ENCODE assay signal across 1 cellular context in genomic region chr19:19320362-19321142, GRCh38.
TF ChIP-seq lines count a peak whose summit lies in the region.

Gene MAU2 (plus strand): TSS chr19:19320829. CDS start chr19:19320860, 31 bp downstream.
Gene SUGP1 (minus strand): TSS chr19:19320509. CDS start chr19:19320496, 13 bp downstream.

TF ChIP-seq in HepG2, 621 proteins besides CTCF, POLR2A, EP300 and RAD21 (continued from another document and continues in another):
- TF ChIP-seq PRDM15 (CRISPR knock-in tag; IDR thresholded peaks at IDR 0.05) (no peak), YEATS2 (CRISPR knock-in tag; IDR thresholded peaks at IDR 0.05; ENCODE audit: borderline replicate concordance) (peak; percentile 67; the same call in 1 of the 2 replicates), KDM5A (IDR thresholded peaks at IDR 0.05; ENCODE audit: borderline replicate concordance, low read length) (peak; percentile 57; the same call in 1 of the 2 replicates), NFKBIZ (CRISPR knock-in tag; IDR thresholded peaks at IDR 0.05) (no peak), BCL3 (CRISPR knock-in tag; IDR thresholded peaks at IDR 0.05) (peak; percentile 72; the same call in 1 of the 2 replicates), PPARG (CRISPR knock-in tag; conservative IDR thresholded peaks at IDR 0.05) (no peak), SYNCRIP (IDR thresholded peaks at IDR 0.05; ENCODE audit: insufficient read depth, low read depth, low read length) (no peak), RCOR2 (CRISPR knock-in tag; IDR thresholded peaks at IDR 0.05) (no peak), ISX (CRISPR knock-in tag; conservative IDR thresholded peaks at IDR 0.05) (0 out of 2 replicates have a peak, but pooled peaks have one; percentile 53), CEBPZ (IDR thresholded peaks at IDR 0.05; ENCODE audit: low read length) (no peak), ZNF605 (CRISPR knock-in tag; IDR thresholded peaks at IDR 0.05) (peak; percentile 85), ZNF615 (CRISPR knock-in tag; IDR thresholded peaks at IDR 0.05; ENCODE audit: borderline replicate concordance) (no peak; the same call in 1 of the 2 replicates), GABPB1 (CRISPR knock-in tag; IDR thresholded peaks at IDR 0.05) (peak; percentile 95), ZNF431 (CRISPR knock-in tag; IDR thresholded peaks at IDR 0.05; ENCODE audit: borderline replicate concordance, low read depth) (no peak), ZFX (CRISPR knock-in tag; IDR thresholded peaks at IDR 0.05; ENCODE audit: low read depth) (peak; percentile 98), MXD4 (CRISPR knock-in tag; IDR thresholded peaks at IDR 0.05) (no peak; the same call in 1 of the 2 replicates), NFIB (CRISPR knock-in tag; IDR thresholded peaks at IDR 0.05; ENCODE audit: borderline replicate concordance) (no peak), PHF5A (CRISPR knock-in tag; IDR thresholded peaks at IDR 0.05; ENCODE audit: low read depth, unreplicated experiment) (no peak), ZNF790 (CRISPR knock-in tag; IDR thresholded peaks at IDR 0.05; ENCODE audit: borderline replicate concordance) (peak; percentile 91; the same call in 1 of the 2 replicates), JUN (CRISPR knock-in tag; IDR thresholded peaks at IDR 0.05) (no peak), TBX3 (IDR thresholded peaks at IDR 0.05; ENCODE audit: borderline replicate concordance) (no peak), ISL2 (CRISPR knock-in tag; IDR thresholded peaks at IDR 0.05) (0 out of 2 replicates have a peak, but pooled peaks have one; percentile 36), KDM3A (CRISPR knock-in tag; IDR thresholded peaks at IDR 0.05; ENCODE audit: low read depth) (0 out of 2 replicates have a peak, but pooled peaks have one; percentile 21), ZNF646 (CRISPR knock-in tag; IDR thresholded peaks at IDR 0.05) (no peak)
- TF ChIP-seq, protein P1, sequence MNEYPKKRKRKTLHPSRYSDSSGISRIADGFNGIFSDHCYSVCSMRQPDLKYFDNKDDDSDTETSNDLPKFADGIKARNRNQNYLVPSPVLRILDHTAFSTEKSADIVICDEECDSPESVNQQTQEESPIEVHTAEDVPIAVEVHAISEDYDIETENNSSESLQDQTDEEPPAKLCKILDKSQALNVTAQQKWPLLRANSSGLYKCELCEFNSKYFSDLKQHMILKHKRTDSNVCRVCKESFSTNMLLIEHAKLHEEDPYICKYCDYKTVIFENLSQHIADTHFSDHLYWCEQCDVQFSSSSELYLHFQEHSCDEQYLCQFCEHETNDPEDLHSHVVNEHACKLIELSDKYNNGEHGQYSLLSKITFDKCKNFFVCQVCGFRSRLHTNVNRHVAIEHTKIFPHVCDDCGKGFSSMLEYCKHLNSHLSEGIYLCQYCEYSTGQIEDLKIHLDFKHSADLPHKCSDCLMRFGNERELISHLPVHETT (CRISPR knock-in tag; conservative IDR thresholded peaks at IDR 0.05) = no peak; the same call in 1 of the 2 replicates
- TF ChIP-seq, protein P2, sequence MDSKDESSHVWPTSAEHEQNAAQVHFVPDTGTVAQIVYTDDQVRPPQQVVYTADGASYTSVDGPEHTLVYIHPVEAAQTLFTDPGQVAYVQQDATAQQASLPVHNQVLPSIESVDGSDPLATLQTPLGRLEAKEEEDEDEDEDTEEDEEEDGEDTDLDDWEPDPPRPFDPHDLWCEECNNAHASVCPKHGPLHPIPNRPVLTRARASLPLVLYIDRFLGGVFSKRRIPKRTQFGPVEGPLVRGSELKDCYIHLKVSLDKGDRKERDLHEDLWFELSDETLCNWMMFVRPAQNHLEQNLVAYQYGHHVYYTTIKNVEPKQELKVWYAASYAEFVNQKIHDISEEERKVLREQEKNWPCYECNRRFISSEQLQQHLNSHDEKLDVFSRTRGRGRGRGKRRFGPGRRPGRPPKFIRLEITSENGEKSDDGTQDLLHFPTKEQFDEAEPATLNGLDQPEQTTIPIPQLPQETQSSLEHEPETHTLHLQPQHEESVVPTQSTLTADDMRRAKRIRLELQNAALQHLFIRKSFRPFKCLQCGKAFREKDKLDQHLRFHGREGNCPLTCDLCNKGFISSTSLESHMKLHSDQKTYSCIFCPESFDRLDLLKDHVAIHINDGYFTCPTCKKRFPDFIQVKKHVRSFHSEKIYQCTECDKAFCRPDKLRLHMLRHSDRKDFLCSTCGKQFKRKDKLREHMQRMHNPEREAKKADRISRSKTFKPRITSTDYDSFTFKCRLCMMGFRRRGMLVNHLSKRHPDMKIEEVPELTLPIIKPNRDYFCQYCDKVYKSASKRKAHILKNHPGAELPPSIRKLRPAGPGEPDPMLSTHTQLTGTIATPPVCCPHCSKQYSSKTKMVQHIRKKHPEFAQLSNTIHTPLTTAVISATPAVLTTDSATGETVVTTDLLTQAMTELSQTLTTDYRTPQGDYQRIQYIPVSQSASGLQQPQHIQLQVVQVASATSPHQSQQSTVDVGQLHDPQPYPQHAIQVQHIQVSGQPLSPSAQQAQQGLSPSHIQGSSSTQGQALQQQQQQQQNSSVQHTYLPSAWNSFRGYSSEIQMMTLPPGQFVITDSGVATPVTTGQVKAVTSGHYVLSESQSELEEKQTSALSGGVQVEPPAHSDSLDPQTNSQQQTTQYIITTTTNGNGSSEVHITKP (CRISPR knock-in tag; IDR thresholded peaks at IDR 0.05; ENCODE audit: low read depth) = no peak
- TF ChIP-seq, protein P3, sequence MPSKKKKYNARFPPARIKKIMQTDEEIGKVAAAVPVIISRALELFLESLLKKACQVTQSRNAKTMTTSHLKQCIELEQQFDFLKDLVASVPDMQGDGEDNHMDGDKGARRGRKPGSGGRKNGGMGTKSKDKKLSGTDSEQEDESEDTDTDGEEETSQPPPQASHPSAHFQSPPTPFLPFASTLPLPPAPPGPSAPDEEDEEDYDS (CRISPR knock-in tag; IDR thresholded peaks at IDR 0.05) = peak; percentile 97
- TF ChIP-seq, protein P4, sequence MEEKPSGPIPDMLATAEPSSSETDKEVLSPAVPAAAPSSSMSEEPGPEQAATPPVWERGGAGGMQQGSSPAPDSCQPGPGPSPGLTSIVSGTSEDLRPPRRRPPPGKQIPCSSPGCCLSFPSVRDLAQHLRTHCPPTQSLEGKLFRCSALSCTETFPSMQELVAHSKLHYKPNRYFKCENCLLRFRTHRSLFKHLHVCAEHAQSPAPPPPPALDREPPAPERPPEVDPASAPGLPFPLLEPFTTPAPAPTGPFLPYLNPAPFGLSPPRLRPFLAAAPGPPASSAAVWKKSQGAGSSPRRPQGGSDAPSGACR (CRISPR knock-in tag; IDR thresholded peaks at IDR 0.05) = no peak
